20 cellular contexts compared by ENCODE assay signal in the genomic region with DNA sequence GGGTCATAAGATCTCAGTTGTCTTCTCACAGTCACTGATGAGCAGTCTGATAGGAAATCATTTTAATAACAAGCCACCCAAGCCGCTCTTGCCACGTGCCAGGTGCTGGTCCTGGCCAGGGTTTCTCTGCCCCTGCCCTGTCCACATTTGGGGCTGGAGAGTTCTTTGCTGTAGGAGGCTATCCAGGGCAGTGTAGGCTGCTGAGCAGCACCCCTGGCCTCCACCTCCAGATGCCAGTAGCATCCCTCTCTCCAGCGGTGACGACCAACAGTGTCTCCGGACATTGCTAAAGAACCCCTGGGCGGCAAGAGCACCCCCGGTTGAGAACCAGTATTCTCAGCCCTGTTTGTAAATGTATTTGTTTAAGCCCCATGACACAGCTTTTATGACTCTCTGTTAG.
A peak's percentile ranks its signal among the peaks of the same experiment; 100 is the strongest.
DNase-seq lines count a peak whose midpoint lies in the region; ATAC-seq and TF ChIP-seq lines count a peak whose summit lies in the region.
"Had no signal": no experiment of that assay in that cellular context is flagged by ENCODE, and none has a peak within 500 bp of the region (broad histone marks: within the 10 kb centered on the region; RNA-seq: fewer than 3 reads in every experiment).

No MANE protein-coding gene starts in this region.

- no peak overlapping the region for H3K23ac ChIP-seq in H9 (ENCODE audit: insufficient read length, low read depth, low read length)

- no peaks in the 10 kb centered on the region for H3K4me1 ChIP-seq in right cardiac atrium (ENCODE audit: control insufficient read depth, insufficient read depth, low read length)
- H3K4me1 ChIP-seq in tibial artery = no peaks in the 10 kb centered on the region
- H3K4me1 ChIP-seq in H9 (ENCODE audit: insufficient read depth, low read length) = no peaks in the 10 kb centered on the region
- H3K4me1 ChIP-seq: BE2C had no signal

- ATAC-seq in right cardiac atrium = no peak
- ATAC-seq: GM12878 had no signal

- H2AFZ ChIP-seq in H9 (ENCODE audit: low read length) = no peak overlapping the region
- H2AFZ ChIP-seq: GM23248 had no signal

- H3K27ac Mint-ChIP-seq in H9 = no peak overlapping the region
- H3K27ac Mint-ChIP-seq: CD4-positive, CD25-positive, alpha-beta regulatory T cell; CD8-positive, alpha-beta memory T cell; IgD-negative memory B cell had no signal

- H3K14ac ChIP-seq in H9 (ENCODE audit: insufficient read depth, low read length) = no peak overlapping the region

- no peak overlapping the region for H3K4me3 ChIP-seq in right cardiac atrium (ENCODE audit: low read length)
- no peak overlapping the region for H3K4me3 ChIP-seq in tibial artery
- H3K4me3 ChIP-seq: GM12878, GM23248 had no signal

- peaks cover 2 to 7% of the 10 kb centered on the region in 2 experiments; a peak in 2 of 4 replicates for H3K4me1 Mint-ChIP-seq in H9
- H3K4me1 Mint-ChIP-seq: CD4-positive, CD25-positive, alpha-beta regulatory T cell; CD8-positive, alpha-beta memory T cell; IgD-negative memory B cell had no signal

- no peak overlapping the region for H3K27ac ChIP-seq in right cardiac atrium (ENCODE audit: low read length)
- H3K27ac ChIP-seq in tibial artery = no peak overlapping the region
- no peak overlapping the region for H3K27ac ChIP-seq in H9 (ENCODE audit: insufficient read length, low read depth, low read length)
- H3K27ac ChIP-seq: GM23248 had no signal

- peaks cover 6% of the 10 kb centered on the region for H3K27me3 Mint-ChIP-seq in H9 (ENCODE audit: low read depth)
- H3K27me3 Mint-ChIP-seq: CD4-positive, CD25-positive, alpha-beta regulatory T cell had no signal

- H3K23me2 ChIP-seq in H9 (ENCODE audit: insufficient read length, low read depth, low read length, poor library complexity, severe bottlenecking) = no peaks in the 10 kb centered on the region

- H2BK5ac ChIP-seq in H9 (ENCODE audit: insufficient read length, low read length) = no peak overlapping the region

- H2AK5ac ChIP-seq in H9 (ENCODE audit: insufficient read length, low read length) = no peak overlapping the region

- H3K79me1 ChIP-seq in H9 (ENCODE audit: insufficient read depth, low read depth, low read length, poor library complexity, severe bottlenecking) = no peaks in the 10 kb centered on the region

- H4K8ac ChIP-seq in H9 (replicated peaks; ENCODE audit: insufficient read length, low read depth, low read length) = no peak overlapping the region

- WGBS in right cardiac atrium = 82% methylated on average over 7 of the region's 7 CpGs
- WGBS in H9 (ENCODE audit: extremely low coverage, insufficient read length, low lambda C conversion rate) = no CpG with 5 or more reads among the region's 7 CpGs

- no peak overlapping the region for H4K5ac ChIP-seq in H9 (ENCODE audit: insufficient read length, low read depth, low read length)

- H2BK12ac ChIP-seq in H9 (ENCODE audit: insufficient read length, low read depth, low read length) = no peak overlapping the region

- no peak overlapping the region for H3K4me2 ChIP-seq in H9 (ENCODE audit: insufficient read depth, insufficient read length, low read length)

- no peak overlapping the region for H2BK120ac ChIP-seq in H9 (ENCODE audit: low read depth, low read length, poor library complexity, severe bottlenecking)

- no peak overlapping the region for H3K56ac ChIP-seq in H9 (ENCODE audit: insufficient read length, low read depth, low read length)

- H3K36me3 ChIP-seq in tibial artery = no peaks in the 10 kb centered on the region
- H3K36me3 ChIP-seq: BE2C had no signal

- no peak overlapping the region for H2BK15ac ChIP-seq in H9 (ENCODE audit: low read depth, low read length)

- H3K4ac ChIP-seq in H9 (ENCODE audit: low read depth, low read length) = no peak overlapping the region

- H3K36me3 Mint-ChIP-seq in H9 (ENCODE audit: insufficient read depth in 1 of 3, low read depth in 3 of 3) = peaks cover 0 to 2% (median 0%) of the 10 kb centered on the region in 3 experiments; a peak in 1 of 7 replicates
- H3K36me3 Mint-ChIP-seq: CD4-positive, CD25-positive, alpha-beta regulatory T cell; CD8-positive, alpha-beta memory T cell; IgD-negative memory B cell had no signal

- TF ChIP-seq CTCF in tibial artery (IDR thresholded peaks at IDR 0.05) (no peak), H9 (conservative IDR thresholded peaks at IDR 0.05) (no peak)

- H2BK20ac ChIP-seq in H9 (ENCODE audit: low read depth, low read length, poor library complexity, severe bottlenecking) = no peak overlapping the region

- no peaks in the 10 kb centered on the region for H3K79me2 ChIP-seq in H9 (ENCODE audit: insufficient read depth, low read length)

- DNase-seq in NCI-H146 (lab: John Stamatoyannopoulos, UW) = peak; percentile 11
- DNase-seq in NCI-H748 (lab: John Stamatoyannopoulos, UW; ENCODE audit: unreplicated experiment) = peak; percentile 49
- DNase-seq in mesenteric fat pad (ENCODE audit: low spot score) = peak; percentile 73
- no peak for DNase-seq in right cardiac atrium
- DNase-seq in tibial artery = no peak
- DNase-seq in KG1 (lab: John Stamatoyannopoulos, UW) = no peak
- DNase-seq in H9 = no peak
- DNase-seq: BE2C; C1 segment of cervical spinal cord; CD4-positive, CD25-positive, alpha-beta regulatory T cell; CD8-positive, alpha-beta memory T cell; COR-L47; DMS 273 treated with DMSO at 0.1 percent for 48 hours; DMS53; DND-41; EL; GM23248; HCEC 1CT had no signal

- H3K9ac ChIP-seq in H9 (ENCODE audit: extremely low read depth, insufficient read length, low read length) = no peak overlapping the region
- H3K9ac ChIP-seq: GM23248 had no signal

- no peak overlapping the region for H3T11ph ChIP-seq in H9 (ENCODE audit: low read length)

- no peak overlapping the region for H4K91ac ChIP-seq in H9 (ENCODE audit: insufficient read length, low read depth, low read length)

- H3K27me3 ChIP-seq in right cardiac atrium (ENCODE audit: control insufficient read depth, insufficient read depth) (no peaks in the 10 kb centered on the region), tibial artery (no peaks in the 10 kb centered on the region), H9 (ENCODE audit: insufficient read depth, low read length) (no peaks in the 10 kb centered on the region)
- H3K27me3 ChIP-seq: BE2C had no signal

- H3K9me3 ChIP-seq in right cardiac atrium (ENCODE audit: control insufficient read depth, low read length) (no peaks in the 10 kb centered on the region), tibial artery (peaks cover 0 to 10% (median 0%) of the 10 kb centered on the region in 3 donors), H9 (ENCODE audit: control insufficient read depth, low read depth, low read length) (no peaks in the 10 kb centered on the region)
- H3K9me3 ChIP-seq: BE2C had no signal

- no peak overlapping the region for H3K18ac ChIP-seq in H9 (ENCODE audit: insufficient read length, low read depth, low read length)

- intact Hi-C loops in right cardiac atrium (cut with DNase I) = no loop called here
- intact Hi-C loops in tibial artery (cut with DNase I; ENCODE audit: low total_unique reads) = no loop called here

- H3K9me3 Mint-ChIP-seq in H9 = peaks cover 3 to 4% of the 10 kb centered on the region in 2 experiments; a peak in 2 of 5 replicates

- H4K20me1 ChIP-seq in H9 (ENCODE audit: control insufficient read depth, insufficient read depth, insufficient read length) = no peaks in the 10 kb centered on the region

- H3K4me3 Mint-ChIP-seq in H9 = no peak overlapping the region
- H3K4me3 Mint-ChIP-seq: CD4-positive, CD25-positive, alpha-beta regulatory T cell; CD8-positive, alpha-beta memory T cell; IgD-negative memory B cell had no signal

Comparison
In these comparisons a context has a peak if more than half of its experiments do, and no peak if none do; other contexts are left out.
1. DNase-seq: peak in NCI-H146 (single experiment), NCI-H748 (single experiment) and mesenteric fat pad (single experiment); none in right cardiac atrium (0 of 3), tibial artery (0 of 2), KG1 (single experiment) and H9 (single experiment).